In genomic region chr16:88289001-88289400, GRCh38 we compare ENCODE assay signal across 2 cellular contexts.
TF ChIP-seq lines count a peak whose summit lies in the region.

No MANE protein-coding gene starts in this region.

TF ChIP-seq in A549, 52 proteins besides CTCF, POLR2A, EP300 and RAD21:
- TF ChIP-seq, protein P1, sequence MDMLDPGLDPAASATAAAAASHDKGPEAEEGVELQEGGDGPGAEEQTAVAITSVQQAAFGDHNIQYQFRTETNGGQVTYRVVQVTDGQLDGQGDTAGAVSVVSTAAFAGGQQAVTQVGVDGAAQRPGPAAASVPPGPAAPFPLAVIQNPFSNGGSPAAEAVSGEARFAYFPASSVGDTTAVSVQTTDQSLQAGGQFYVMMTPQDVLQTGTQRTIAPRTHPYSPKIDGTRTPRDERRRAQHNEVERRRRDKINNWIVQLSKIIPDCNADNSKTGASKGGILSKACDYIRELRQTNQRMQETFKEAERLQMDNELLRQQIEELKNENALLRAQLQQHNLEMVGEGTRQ (IDR thresholded peaks at IDR 0.05): no peak
- no peak for TF ChIP-seq POLR2AphosphoS2 (conservative IDR thresholded peaks at IDR 0.05; ENCODE audit: low read length)
- no peak for TF ChIP-seq EHF (CRISPR knock-in tag; IDR thresholded peaks at IDR 0.05)
- TF ChIP-seq CHD2 (IDR thresholded peaks at IDR 0.05; ENCODE audit: low read length, partially characterized antibody): no peak
- no peak for TF ChIP-seq JUNB (IDR thresholded peaks at IDR 0.05)
- TF ChIP-seq ZC3H11A (IDR thresholded peaks at IDR 0.05): no peak
- no peak for TF ChIP-seq MAZ (IDR thresholded peaks at IDR 0.05; ENCODE audit: borderline replicate concordance, low read depth, low read length)
- TF ChIP-seq CBX2 (IDR thresholded peaks at IDR 0.05; ENCODE audit: borderline replicate concordance, low read depth): no peak
- TF ChIP-seq GATA3 (IDR thresholded peaks at IDR 0.05; ENCODE audit: borderline replicate concordance): no peak
- no peak for TF ChIP-seq HOXB13 (CRISPR knock-in tag; IDR thresholded peaks at IDR 0.05; ENCODE audit: low read depth)
- TF ChIP-seq KDM5A (IDR thresholded peaks at IDR 0.05): no peak
- TF ChIP-seq, protein P2, sequence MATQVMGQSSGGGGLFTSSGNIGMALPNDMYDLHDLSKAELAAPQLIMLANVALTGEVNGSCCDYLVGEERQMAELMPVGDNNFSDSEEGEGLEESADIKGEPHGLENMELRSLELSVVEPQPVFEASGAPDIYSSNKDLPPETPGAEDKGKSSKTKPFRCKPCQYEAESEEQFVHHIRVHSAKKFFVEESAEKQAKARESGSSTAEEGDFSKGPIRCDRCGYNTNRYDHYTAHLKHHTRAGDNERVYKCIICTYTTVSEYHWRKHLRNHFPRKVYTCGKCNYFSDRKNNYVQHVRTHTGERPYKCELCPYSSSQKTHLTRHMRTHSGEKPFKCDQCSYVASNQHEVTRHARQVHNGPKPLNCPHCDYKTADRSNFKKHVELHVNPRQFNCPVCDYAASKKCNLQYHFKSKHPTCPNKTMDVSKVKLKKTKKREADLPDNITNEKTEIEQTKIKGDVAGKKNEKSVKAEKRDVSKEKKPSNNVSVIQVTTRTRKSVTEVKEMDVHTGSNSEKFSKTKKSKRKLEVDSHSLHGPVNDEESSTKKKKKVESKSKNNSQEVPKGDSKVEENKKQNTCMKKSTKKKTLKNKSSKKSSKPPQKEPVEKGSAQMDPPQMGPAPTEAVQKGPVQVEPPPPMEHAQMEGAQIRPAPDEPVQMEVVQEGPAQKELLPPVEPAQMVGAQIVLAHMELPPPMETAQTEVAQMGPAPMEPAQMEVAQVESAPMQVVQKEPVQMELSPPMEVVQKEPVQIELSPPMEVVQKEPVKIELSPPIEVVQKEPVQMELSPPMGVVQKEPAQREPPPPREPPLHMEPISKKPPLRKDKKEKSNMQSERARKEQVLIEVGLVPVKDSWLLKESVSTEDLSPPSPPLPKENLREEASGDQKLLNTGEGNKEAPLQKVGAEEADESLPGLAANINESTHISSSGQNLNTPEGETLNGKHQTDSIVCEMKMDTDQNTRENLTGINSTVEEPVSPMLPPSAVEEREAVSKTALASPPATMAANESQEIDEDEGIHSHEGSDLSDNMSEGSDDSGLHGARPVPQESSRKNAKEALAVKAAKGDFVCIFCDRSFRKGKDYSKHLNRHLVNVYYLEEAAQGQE (IDR thresholded peaks at IDR 0.05): no peak
- no peak for TF ChIP-seq RFX5 (IDR thresholded peaks at IDR 0.05)
- TF ChIP-seq NFE2L2 (conservative IDR thresholded peaks at IDR 0.05; ENCODE audit: low read length): no peak
- TF ChIP-seq NPAS2 (CRISPR knock-in tag; IDR thresholded peaks at IDR 0.05; ENCODE audit: borderline replicate concordance): no peak
TF ChIP-seq in A549: peak in this region for 0.

TF ChIP-seq in IMR-90, 13 proteins besides CTCF, POLR2A, EP300 and RAD21:
- TF ChIP-seq MAZ (IDR thresholded peaks at IDR 0.05; ENCODE audit: borderline replicate concordance, low read depth, low read length): no peak
- no peak for TF ChIP-seq CEBPB (IDR thresholded peaks at IDR 0.05; ENCODE audit: low read depth, low read length)
- TF ChIP-seq SMC3 (IDR thresholded peaks at IDR 0.05; ENCODE audit: low read depth, low read length): no peak
- no peak for TF ChIP-seq MXI1 (IDR thresholded peaks at IDR 0.05; ENCODE audit: borderline replicate concordance, low read depth, low read length)
- no peak for TF ChIP-seq NFE2L2 (IDR thresholded peaks at IDR 0.05; ENCODE audit: low read depth, low read length)
- TF ChIP-seq RFX5 (IDR thresholded peaks at IDR 0.05; ENCODE audit: low read depth, low read length): no peak
- no peak for TF ChIP-seq ELK1 (IDR thresholded peaks at IDR 0.05; ENCODE audit: borderline replicate concordance, low read depth, low read length)
- TF ChIP-seq, protein P1 (IDR thresholded peaks at IDR 0.05; ENCODE audit: low read depth, low read length): no peak
- no peak for TF ChIP-seq RCOR1 (IDR thresholded peaks at IDR 0.05; ENCODE audit: insufficient replicate concordance, low read length)
